Comparison of ENCODE assay signal across 8 cellular contexts in the genomic region with DNA sequence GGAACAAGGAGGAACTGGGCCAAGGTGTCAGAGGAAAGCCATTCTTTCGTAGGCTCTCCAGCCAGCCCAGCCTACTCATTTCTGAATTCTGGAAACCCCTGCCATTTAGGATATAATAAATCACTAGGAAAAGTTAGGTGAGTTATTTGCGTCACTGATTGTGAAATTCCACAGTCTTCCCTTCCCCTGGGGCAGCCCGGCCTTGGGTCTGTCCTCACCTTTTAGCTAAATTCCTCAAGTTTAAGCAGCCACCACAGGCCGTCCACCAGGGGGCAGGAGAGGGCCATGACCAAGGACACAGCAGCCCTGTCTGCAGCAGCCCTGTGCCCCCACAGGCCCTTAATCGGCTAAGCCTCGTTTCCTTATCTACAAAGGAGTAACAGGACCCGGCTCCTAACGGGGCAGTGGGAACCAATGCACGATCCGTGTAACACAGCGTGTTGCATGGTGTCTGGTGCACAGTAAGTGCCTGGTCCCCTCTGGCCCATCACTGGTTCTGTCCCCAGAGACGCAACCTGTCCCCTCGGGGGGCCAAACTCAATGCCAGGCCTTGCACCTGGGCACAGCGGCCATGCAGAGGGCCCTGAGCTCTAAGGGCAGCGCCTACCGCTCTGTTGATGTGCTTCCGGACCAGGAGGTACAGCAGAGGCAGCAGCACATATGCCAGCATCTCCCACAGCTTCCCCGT. TPM values are rescaled to one million over a fixed set of nuclear protein-coding genes. Genes with fewer than 3 reads are reported as not detected.
A peak's percentile ranks its signal among the peaks of the same experiment; 100 is the strongest.
DNase-seq lines count a peak whose midpoint lies in the region; ATAC-seq and TF ChIP-seq lines count a peak whose summit lies in the region.

No MANE protein-coding gene starts in this region.

- H3K4me3 ChIP-seq in choroid plexus epithelial cell (ENCODE audit: low read depth, low read length): no peak overlapping the region
- H3K4me3 ChIP-seq in left lung: no peak overlapping the region

- no peaks in the 10 kb centered on the region for H3K27me3 ChIP-seq in left lung

- no peak overlapping the region for H3K4me3 Mint-ChIP-seq in activated CD4-positive, alpha-beta T cell treated with anti-CD3 and anti-CD28 coated beads, Interleukin-2, amount 10 ng/mL, durations not matched to agents 24 days and 14 days

- DNase-seq in AG20443 (ENCODE audit: low spot score) (peak; percentile 91), H4 (ENCODE audit: low spot score) (peak; percentile 86), NCI-H460 (ENCODE audit: extremely low read depth, low read depth) (peak; percentile 87), choroid plexus epithelial cell (ENCODE audit: low read depth) (peak; percentile 94), left lung (peak; percentile 89 to 97)
- DNase-seq in activated CD4-positive, alpha-beta T cell treated with anti-CD3 and anti-CD28 coated beads, Interleukin-2, amount 10 ng/mL, durations not matched to agents 24 days and 14 days: peak; percentile 95
- DNase-seq in stimulated activated CD4-positive, alpha-beta T cell treated with anti-CD3 and anti-CD28 coated beads, Interleukin-4, amount 100 ng/mL, for 24 hours: peak; percentile 89

- peaks cover 18% of the 10 kb centered on the region for H3K4me1 Mint-ChIP-seq in activated CD4-positive, alpha-beta T cell treated with anti-CD3 and anti-CD28 coated beads, Interleukin-2, amount 10 ng/mL, durations not matched to agents 24 days and 14 days

- no peak overlapping the region for H3K27ac ChIP-seq in left lung

- H3K27me3 Mint-ChIP-seq in activated CD4-positive, alpha-beta T cell treated with anti-CD3 and anti-CD28 coated beads, Interleukin-2, amount 10 ng/mL, durations not matched to agents 24 days and 14 days: no peaks in the 10 kb centered on the region

- H3K36me3 ChIP-seq in left lung: peaks cover 0 to 18% of the 10 kb centered on the region in 2 donors

- H3K9me3 Mint-ChIP-seq in activated CD4-positive, alpha-beta T cell treated with anti-CD3 and anti-CD28 coated beads, Interleukin-2, amount 10 ng/mL, durations not matched to agents 24 days and 14 days: no peaks in the 10 kb centered on the region

- H3K4me1 ChIP-seq in left lung: peaks cover 0 to 15% of the 10 kb centered on the region in 2 donors

- no peak overlapping the region for H3K27ac Mint-ChIP-seq in activated CD4-positive, alpha-beta T cell treated with anti-CD3 and anti-CD28 coated beads, Interleukin-2, amount 10 ng/mL, durations not matched to agents 24 days and 14 days

- H3K36me3 Mint-ChIP-seq in activated CD4-positive, alpha-beta T cell treated with anti-CD3 and anti-CD28 coated beads, Interleukin-2, amount 10 ng/mL, durations not matched to agents 24 days and 14 days (ENCODE audit: low read depth): no peaks in the 10 kb centered on the region

- TF ChIP-seq CTCF in choroid plexus epithelial cell (conservative IDR thresholded peaks at IDR 0.05; ENCODE audit: low read depth, low read length) (peak; percentile 95), left lung (IDR thresholded peaks at IDR 0.05) (peak; percentile 88 to 95)

- intact Hi-C loops in activated CD4-positive, alpha-beta T cell treated with anti-CD3 and anti-CD28 coated beads, Interleukin-2, amount 10 ng/mL, durations not matched to agents 24 days and 14 days (cut with micrococcal nuclease): loop anchor here (1.0 to 2.0 kb wide), 2 partner anchors 85 to 380 kb away; no protein-coding TSS in a partner anchor
- intact Hi-C loops in left lung (cut with DNase I): loop anchor here in 1 of 2 donors (10.0 kb wide), 1 partner anchor 84 kb away; no protein-coding TSS in a partner anchor

- no peaks in the 10 kb centered on the region for H3K9me3 ChIP-seq in left lung

- ATAC-seq in left lung (peak; percentile 95), GM21367 (IDR thresholded peaks at IDR 0.05; ENCODE audit: unreplicated experiment) (no peak)

RNA-seq across cellular contexts. Expression of a gene that starts 18.1 kb away (rescaled TPM):
- 1.9 TPM in 2 replicates for total RNA-seq in H4 (2014; rRNA removed; shearing (Covaris generic))
- total RNA-seq in NCI-H460 (2014; rRNA removed; shearing (Covaris generic)): 9.5 and 9.6 TPM in 2 replicates
- polyA plus RNA-seq in NCI-H460 (2014; cell fraction: nucleus; rRNA removed): 10.8 and 14.4 TPM in 2 replicates
- total RNA-seq in activated CD4-positive, alpha-beta T cell treated with anti-CD3 and anti-CD28 coated beads, Interleukin-2, amount 10 ng/mL, durations not matched to agents 24 days and 14 days: 2.1 and 4.6 TPM in 2 replicates
- total RNA-seq in left lung: 10 to 100 TPM; 18.8 to 23.0 TPM

RNA-seq across cellular contexts. Expression of a gene that starts 41.4 kb away (rescaled TPM):
- total RNA-seq in H4 (2014; rRNA removed; shearing (Covaris generic)): 0.47 and 1.7 TPM in 2 replicates
- total RNA-seq in NCI-H460 (2014; rRNA removed; shearing (Covaris generic)): not detected in 2 replicates
- not detected in 2 replicates for polyA plus RNA-seq in NCI-H460 (2014; cell fraction: nucleus; rRNA removed)
- not detected in 2 replicates for total RNA-seq in activated CD4-positive, alpha-beta T cell treated with anti-CD3 and anti-CD28 coated beads, Interleukin-2, amount 10 ng/mL, durations not matched to agents 24 days and 14 days
- 1 to 10 TPM; 1.4 to 1.6 TPM for total RNA-seq in left lung
